In the genomic region with DNA sequence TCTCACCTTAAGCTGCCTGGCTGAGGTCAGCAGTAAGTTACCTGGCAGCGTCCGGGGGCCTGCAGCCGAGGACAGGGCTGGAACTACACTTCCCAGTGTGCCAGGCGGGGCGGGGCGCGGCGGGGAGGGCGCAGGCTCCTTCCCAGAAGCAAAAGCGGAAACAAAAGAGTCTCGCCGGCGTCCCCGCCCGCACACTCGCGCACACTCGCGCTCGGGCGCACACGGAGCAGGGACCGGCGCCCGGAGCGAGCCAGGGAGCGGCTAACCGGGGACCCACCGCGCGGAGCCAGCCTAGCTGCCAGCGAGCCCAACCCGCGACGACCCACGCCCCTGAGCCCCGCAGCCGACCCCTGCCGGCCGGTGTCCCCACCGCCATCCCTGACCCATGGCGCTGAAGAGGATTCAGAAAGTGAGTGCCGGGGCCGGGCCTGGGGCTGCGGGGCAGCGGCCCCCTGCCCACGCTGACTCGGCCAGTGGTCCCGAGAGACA, we compare ENCODE assay signal across 8 cellular contexts. TPM values are rescaled to one million over a fixed set of nuclear protein-coding genes. Genes with fewer than 3 reads are reported as not detected.
DNase-seq lines count a peak whose midpoint lies in the region; ATAC-seq, FAIRE-seq and TF ChIP-seq lines count a peak whose summit lies in the region.

A gene (plus strand): TSS at position 190 of the 489 bp plus-strand sequence. CDS start 196 bp downstream, at position 386.

- peak within 1 kb of the TSS; percentile 52 to 85 for H3K9ac ChIP-seq in kidney (ENCODE audit: low read length in 2 of 2)

- peak; percentile 92 for ATAC-seq in GM18858 (IDR thresholded peaks at IDR 0.05; ENCODE audit: unreplicated experiment)
- ATAC-seq in HG03066 (IDR thresholded peaks at IDR 0.05; ENCODE audit: low read depth, unreplicated experiment): peak; percentile 96

- peaks cover 17% of the 10 kb centered on the region; the same call in 1 of the 2 replicates for H3K27me3 ChIP-seq in ACC112 (ENCODE audit: insufficient read depth, low read length)

- intact Hi-C loops in kidney (cut with DNase I): no loop called here

- H2AFZ ChIP-seq in ACC112 (ENCODE audit: low read length, unreplicated experiment): peak within 1 kb of the TSS; percentile 74

- no peak within 1 kb of the TSS for H3K27ac ChIP-seq in ACC112 (ENCODE audit: low read depth, low read length)
- H3K27ac ChIP-seq in kidney (ENCODE audit: low read depth in 2 of 2, low read length in 2 of 2): peak within 1 kb of the TSS; percentile 58 to 81

- FAIRE-seq in kidney (lab: Jason Lieb, UNC): no peak

- DNase-seq in NCI-H2196 treated with DMSO at 0.1 percent for 48 hours (lab: John Stamatoyannopoulos, UW; ENCODE audit: unreplicated experiment) (peak; percentile 18), cerebellum (ENCODE audit: low spot score) (peak; percentile 91), kidney (peak; percentile 96)
- DNase-seq in activated CD4-positive, CD25-positive, alpha-beta regulatory T cell treated with anti-CD3 and anti-CD28 coated beads, Interleukin-2, amount 50 U/mL, for 72 hours: peak; percentile 83
- peak; percentile 71 to 80 for DNase-seq in stimulated activated CD4-positive, alpha-beta T cell treated with anti-CD3 and anti-CD28 coated beads, Interleukin-15, amount 100 ng/mL, for 48 hours (ENCODE audit: low read depth in 2 of 2)

- H3K4me3 ChIP-seq in ACC112 (ENCODE audit: low read depth, low read length) (peak within 1 kb of the TSS; percentile 93), kidney (ENCODE audit: low read length in 2 of 2) (peak within 1 kb of the TSS; percentile 79 to 81)

- H3K79me2 ChIP-seq in ACC112 (ENCODE audit: control insufficient read depth, insufficient read depth, low read length, unreplicated experiment): peaks cover 31% of the 10 kb centered on the region

- TF ChIP-seq CTCF in kidney (IDR thresholded peaks at IDR 0.05; ENCODE audit: borderline replicate concordance, extremely low read depth, insufficient read depth): no peak

- H3K4me1 ChIP-seq in ACC112 (ENCODE audit: control insufficient read depth, insufficient read depth, low read length, unreplicated experiment) (peaks cover 6% of the 10 kb centered on the region), kidney (ENCODE audit: control insufficient read depth in 1 of 2, insufficient read depth in 1 of 2, low read depth in 1 of 2, low read length in 2 of 2) (peaks cover 4 to 10% of the 10 kb centered on the region in 2 donors)

- H3K9me3 ChIP-seq in kidney (ENCODE audit: control insufficient read depth in 1 of 2, low read length in 2 of 2): no peaks in the 10 kb centered on the region

- no peaks in the 10 kb centered on the region for H3K36me3 ChIP-seq in ACC112 (ENCODE audit: insufficient read depth, low read length)
- H3K36me3 ChIP-seq in kidney (ENCODE audit: control insufficient read depth in 1 of 2, insufficient read depth in 2 of 2, low read length in 2 of 2): no peaks in the 10 kb centered on the region

RNA-seq across cellular contexts. Expression of the gene that starts here (rescaled TPM):
- 53.5 TPM for total RNA-seq in cerebellum
- total RNA-seq in kidney: 15.4 TPM
- 12.0 TPM for polyA plus RNA-seq in kidney (ENCODE audit: insufficient read depth, low read depth, low replicate concordance)

Comparison
In these comparisons a context has a peak if more than half of its experiments do, and no peak if none do; other contexts are left out.
1. DNase-seq: peak in every context shown above with its lines; median percentile 96 in kidney; 91 in cerebellum; 83 in activated CD4-positive, CD25-positive, alpha-beta regulatory T cell treated with anti-CD3 and anti-CD28 coated beads, Interleukin-2, amount 50 U/mL, for 72 hours; 76 in stimulated activated CD4-positive, alpha-beta T cell treated with anti-CD3 and anti-CD28 coated beads, Interleukin-15, amount 100 ng/mL, for 48 hours; 18 in NCI-H2196 treated with DMSO at 0.1 percent for 48 hours.